Comparison of ENCODE assay signal across 9 cellular contexts in the genomic region with DNA sequence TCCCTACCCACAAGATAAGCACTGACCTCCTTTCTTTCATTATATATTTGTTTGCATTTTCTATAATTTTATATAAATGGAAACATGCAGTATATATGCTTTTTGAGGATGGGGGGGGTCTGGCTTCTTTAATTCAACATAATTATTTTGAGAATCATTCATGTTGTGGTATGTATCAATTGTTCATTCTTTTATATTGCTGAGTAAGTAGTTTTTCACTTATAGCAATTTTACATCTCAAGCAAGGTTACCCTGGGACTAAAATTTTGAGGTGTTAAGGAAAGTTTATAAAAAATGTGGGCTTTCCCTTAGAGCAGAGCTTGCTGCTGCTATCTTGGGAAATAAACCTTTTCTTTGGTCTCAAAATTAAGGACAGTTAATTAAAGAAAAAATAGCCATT.
"Had no signal": no experiment of that assay in that cellular context is flagged by ENCODE, and none has a peak within 500 bp of the region (broad histone marks: within the 10 kb centered on the region; RNA-seq: fewer than 3 reads in every experiment).

No MANE protein-coding gene starts in this region.

- H3K27ac Mint-ChIP-seq: GM23338, HFFc6 had no signal

- H2AFZ ChIP-seq: GM23338 had no signal

- FAIRE-seq: HTR-8/SVneo had no signal

- H3K9ac ChIP-seq: KMS-11 had no signal

- H3K4me1 ChIP-seq: HAP-1 had no signal

- H3K4me3 ChIP-seq: GM23338, HAP-1 had no signal

- H3K27ac ChIP-seq: KMS-11 had no signal

- ATAC-seq: GM23338, HCT116 had no signal

- H3K9me3 Mint-ChIP-seq: GM23338 had no signal

- H3K9me3 ChIP-seq: HAP-1 had no signal

- DNase-seq: H7, HFFc6, Karpas-422, KBM-7 had no signal

- H3K4me2 ChIP-seq: GM23338, KMS-11 had no signal

- H3K4me3 Mint-ChIP-seq: GM23338, HFFc6 had no signal

- H3K36me3 ChIP-seq: HAP-1 had no signal
